ENCODE assay signal across 15 cellular contexts in the genomic region with DNA sequence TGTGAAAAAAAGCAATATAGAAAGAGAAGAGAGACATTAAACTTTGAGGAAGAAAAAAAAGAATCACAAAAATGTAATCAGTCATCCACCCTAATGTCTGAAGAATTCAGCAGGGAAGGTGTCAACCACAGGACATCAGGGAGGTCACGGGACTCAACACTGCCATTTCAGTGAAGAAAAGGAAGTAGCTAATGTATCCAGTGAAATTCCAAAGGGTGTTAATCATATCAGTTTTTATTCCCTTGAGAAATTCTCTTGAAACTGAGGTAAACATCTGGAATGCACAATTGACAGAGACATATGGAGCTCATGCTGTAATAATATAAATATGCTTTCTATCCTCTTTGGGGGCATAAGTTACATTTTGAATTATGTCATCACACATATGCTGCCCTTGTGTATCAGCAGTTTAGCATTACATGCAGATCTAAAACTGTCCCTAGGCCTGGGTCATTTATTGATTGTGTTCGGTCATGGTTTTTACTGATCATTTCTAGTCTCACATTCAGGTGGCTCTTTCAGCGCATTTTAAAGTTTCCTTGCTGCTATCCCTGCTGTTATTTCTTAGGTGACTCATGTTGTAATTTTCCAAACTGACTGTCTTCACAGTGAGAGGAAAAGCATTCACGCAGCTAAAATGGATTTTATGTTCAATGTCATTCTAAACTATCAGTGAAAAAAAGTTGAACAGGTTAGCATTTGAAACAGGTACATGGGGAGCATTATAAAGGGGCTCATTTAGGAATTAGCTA.
DNase-seq lines count a peak whose midpoint lies in the region; ATAC-seq and TF ChIP-seq lines count a peak whose summit lies in the region.
"Had no signal": no experiment of that assay in that cellular context is flagged by ENCODE, and none has a peak within 500 bp of the region (broad histone marks: within the 10 kb centered on the region; RNA-seq: fewer than 3 reads in every experiment).

No MANE protein-coding gene starts in this region.

- H3K9ac ChIP-seq in IMR-90 (ENCODE audit: low read depth, low read length), result no peak overlapping the region
- H3K9ac ChIP-seq: KMS-11 had no signal

- no peak overlapping the region for H3K23ac ChIP-seq in IMR-90 (ENCODE audit: low read depth, low read length)

- H3K56ac ChIP-seq in IMR-90 (ENCODE audit: extremely low read depth, insufficient read depth, low read length), result no peak overlapping the region

- in situ Hi-C loops in IMR-90 (cut with MboI; ENCODE audit: low sequenced_read_pairs) (no loop called here), brain microvascular endothelial cell (cut with HindIII; ENCODE audit: low pct_ligation_motif_present, low sequenced_read_pairs) (no loop called here)

- H3K27ac ChIP-seq in IMR-90 (ENCODE audit: insufficient read depth, low read length) (no peak overlapping the region), brain microvascular endothelial cell (peak overlapping the region; percentile 50)
- H3K27ac ChIP-seq: C4-2B, KMS-11 had no signal

- no peak for TF ChIP-seq RAD21 in IMR-90 (IDR thresholded peaks at IDR 0.05; ENCODE audit: low read length)

- H3K36me3 ChIP-seq in IMR-90 (ENCODE audit: control insufficient read depth, insufficient read depth, low read length), result no peaks in the 10 kb centered on the region
- no peaks in the 10 kb centered on the region for H3K36me3 ChIP-seq in brain microvascular endothelial cell (replicated peaks)

- H2AK9ac ChIP-seq in IMR-90 (replicated peaks; ENCODE audit: low read depth, low read length, poor library complexity), result no peak overlapping the region

- no peaks in the 10 kb centered on the region for H3K4me1 ChIP-seq in IMR-90 (ENCODE audit: control insufficient read depth, insufficient read depth, low read length)

- no peak overlapping the region for H2BK15ac ChIP-seq in IMR-90 (ENCODE audit: low read depth, low read length)

- TF ChIP-seq POLR2A in IMR-90 (IDR thresholded peaks at IDR 0.05; ENCODE audit: low read depth, low read length), result no peak

- H2AK5ac ChIP-seq in IMR-90 (ENCODE audit: low read depth, low read length), result no peak overlapping the region

- no peak overlapping the region for H2AFZ ChIP-seq in IMR-90 (replicated peaks; ENCODE audit: low read length, poor library complexity)

- POLR2A ChIA-PET in IMR-90 (lab: Charles Lee; ENCODE audit: unreplicated experiment), result no interaction called here

- ATAC-seq in IMR-90 (ENCODE audit: low read depth) (peak; percentile 83), sciatic nerve (no peak), GM19455 (IDR thresholded peaks at IDR 0.05; ENCODE audit: unreplicated experiment) (no peak), GM19397 (IDR thresholded peaks at IDR 0.05; ENCODE audit: unreplicated experiment) (no peak)
- ATAC-seq: naive thymus-derived CD8-positive, alpha-beta T cell; Right ventricle myocardium inferior had no signal

- TF ChIP-seq CTCF in IMR-90 (conservative IDR thresholded peaks at IDR 0.05; ENCODE audit: low read depth, low read length), result no peak
- TF ChIP-seq CTCF in brain microvascular endothelial cell (IDR thresholded peaks at IDR 0.05; ENCODE audit: low read depth, low read length, missing control alignments), result no peak

- H3K27me3 ChIP-seq in IMR-90 (ENCODE audit: control insufficient read depth, insufficient read depth, low read length) (no peaks in the 10 kb centered on the region), brain microvascular endothelial cell (replicated peaks) (no peaks in the 10 kb centered on the region)

- H3K4me3 ChIP-seq in IMR-90 (ENCODE audit: insufficient read depth, low read depth, low read length), result no peak overlapping the region
- H3K4me3 ChIP-seq in brain microvascular endothelial cell (ENCODE audit: low read depth, low read length), result no peak overlapping the region

- no peak overlapping the region; the same call in 1 of the 2 replicates for H3K4me2 ChIP-seq in IMR-90 (ENCODE audit: low read depth, low read length)
- H3K4me2 ChIP-seq: KMS-11 had no signal

- WGBS in IMR-90 (ENCODE audit: extremely low coverage in 2 of 2, insufficient read length in 1 of 2), 2 experiments, result no CpG with 5 or more reads among the region's 4 CpGs

- no peak overlapping the region for H4K5ac ChIP-seq in IMR-90 (ENCODE audit: low read depth, low read length)

- no peak overlapping the region for H2BK5ac ChIP-seq in IMR-90 (ENCODE audit: low read depth, low read length, poor library complexity, severe bottlenecking)

- H2BK120ac ChIP-seq in IMR-90 (ENCODE audit: low read depth, low read length), result no peak overlapping the region

- DNase-seq in AG20443 (ENCODE audit: low spot score), result peak; percentile 53
- peak; percentile 59 for DNase-seq in IMR-90
- peak; percentile 85 for DNase-seq in brain microvascular endothelial cell
- peak; percentile 94 for DNase-seq in kidney tubule cell (ENCODE audit: low spot score)
- no peak for DNase-seq in activated naive CD4-positive, alpha-beta T cell treated with Interleukin-2 at 50 U/mL for 16 hours
- DNase-seq in sciatic nerve (ENCODE audit: low spot score), result no peak
- DNase-seq: activated CD8-positive, alpha-beta memory T cell treated with anti-CD3 and anti-CD28 coated beads, Interleukin-2, amount 50 U/mL, for 4 hours; effector CD8-positive, alpha-beta T cell; naive thymus-derived CD8-positive, alpha-beta T cell; NCI-H2107 had no signal

- no peak overlapping the region for H4K91ac ChIP-seq in IMR-90 (ENCODE audit: insufficient read depth, low read depth, low read length)

- H3K9me1 ChIP-seq in IMR-90 (ENCODE audit: insufficient read depth, low read length), result no peaks in the 10 kb centered on the region; the same call in 1 of the 2 replicates

- no TSS peak for BruUV-seq in IMR-90 (replicated peaks; lab: Mats Ljungman, UMichigan)

- dilution Hi-C loops in IMR-90 (cut with HindIII; ENCODE audit: low sequenced_read_pairs, unreplicated experiment), result no loop called here

- no peaks in the 10 kb centered on the region for H3K79me1 ChIP-seq in IMR-90 (ENCODE audit: low read depth in 1 of 2, low read length in 2 of 2)

- H3K14ac ChIP-seq in IMR-90 (replicated peaks; ENCODE audit: low read depth, low read length), result no peak overlapping the region

- H4K20me1 ChIP-seq in IMR-90 (ENCODE audit: insufficient read depth, low read length), result no peaks in the 10 kb centered on the region

- no peak overlapping the region for H4K8ac ChIP-seq in IMR-90 (ENCODE audit: low read depth in 2 of 2, low read length in 2 of 2)

- H3K9me3 ChIP-seq in IMR-90 (ENCODE audit: control insufficient read depth, insufficient read depth, low read length), result no peaks in the 10 kb centered on the region

- H3K4ac ChIP-seq in IMR-90 (ENCODE audit: low read depth, low read length), result no peak overlapping the region

- CTCF ChIA-PET in IMR-90 (lab: Yijun Ruan, JAX), result interaction anchor here (0.7 kb wide), 1 partner anchor 881 kb away, joined by 5 read pairs; no protein-coding TSS in a partner anchor

- H2BK20ac ChIP-seq in IMR-90 (ENCODE audit: low read depth, low read length), result no peak overlapping the region

- H3K18ac ChIP-seq in IMR-90 (ENCODE audit: low read depth, low read length), result no peak overlapping the region

- intact Hi-C loops in IMR-90 (cut with micrococcal nuclease) (loop anchor here (5.0 to 10.0 kb wide), 2 partner anchors 143 to 501 kb away; no protein-coding TSS in a partner anchor), sciatic nerve (cut with DNase I) (no loop called here)

TF ChIP-seq in IMR-90, 13 proteins besides CTCF, POLR2A, EP300 and RAD21:
- TF ChIP-seq RFX5 (IDR thresholded peaks at IDR 0.05; ENCODE audit: low read depth, low read length) (no peak), BHLHE40 (IDR thresholded peaks at IDR 0.05; ENCODE audit: low read depth, low read length) (peak; percentile 87)

Comparison
In these comparisons a context has a peak if more than half of its experiments do, and no peak if none do; other contexts are left out.
1. DNase-seq: peak in AG20443 (single experiment), IMR-90 (single experiment), brain microvascular endothelial cell (single experiment) and kidney tubule cell (single experiment); none in activated naive CD4-positive, alpha-beta T cell treated with Interleukin-2 at 50 U/mL for 16 hours (single experiment) and sciatic nerve (single experiment).